8 cellular contexts compared by ENCODE assay signal in the genomic region with DNA sequence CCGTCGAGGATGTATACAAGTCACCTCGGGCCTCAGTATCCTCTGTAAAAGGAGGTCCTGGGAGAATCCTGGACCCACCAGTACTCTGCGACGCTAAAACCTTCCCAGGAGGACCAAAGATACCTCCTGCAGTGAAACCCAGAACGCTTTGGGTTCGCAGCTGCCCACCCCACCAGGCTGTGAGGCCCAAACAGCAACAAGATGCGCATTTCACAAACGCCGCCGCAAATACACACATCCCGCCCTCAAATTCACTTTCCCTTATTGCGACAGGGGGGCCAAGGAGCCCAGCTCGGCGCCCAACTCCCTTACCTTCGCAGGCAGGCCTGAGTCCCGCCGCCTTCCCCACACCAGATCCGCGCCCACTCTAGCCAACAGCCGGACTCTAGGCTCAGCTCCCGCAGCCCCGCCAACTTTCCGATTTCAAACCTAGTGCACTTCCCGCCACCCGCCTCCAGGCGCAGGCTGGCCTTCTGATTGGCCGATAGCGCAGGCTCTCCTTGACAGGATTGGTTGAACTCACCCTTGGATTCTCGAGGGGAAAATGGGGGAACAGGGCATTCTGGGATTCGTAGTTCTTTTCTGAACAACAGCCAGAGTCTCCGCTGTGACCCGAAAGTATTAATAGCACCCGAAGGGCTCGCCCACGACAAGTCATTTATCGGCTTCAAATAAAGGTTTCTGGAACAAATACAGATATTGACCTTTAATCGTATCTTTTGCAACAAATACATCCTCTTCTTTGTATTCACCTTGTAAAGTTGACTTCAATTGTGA. TPM values are rescaled to one million over a fixed set of nuclear protein-coding genes. Genes with fewer than 3 reads are reported as not detected.
A peak's percentile ranks its signal among the peaks of the same experiment; 100 is the strongest.
DNase-seq lines count a peak whose midpoint lies in the region; ATAC-seq, FAIRE-seq and TF ChIP-seq lines count a peak whose summit lies in the region.

A gene with protein sequence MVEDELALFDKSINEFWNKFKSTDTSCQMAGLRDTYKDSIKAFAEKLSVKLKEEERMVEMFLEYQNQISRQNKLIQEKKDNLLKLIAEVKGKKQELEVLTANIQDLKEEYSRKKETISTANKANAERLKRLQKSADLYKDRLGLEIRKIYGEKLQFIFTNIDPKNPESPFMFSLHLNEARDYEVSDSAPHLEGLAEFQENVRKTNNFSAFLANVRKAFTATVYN (minus strand): TSS at position 425 of the 777 bp plus-strand sequence. CDS start 911 bp downstream, outside the sequence.

- H3K27me3 ChIP-seq in keratinocyte (ENCODE audit: control insufficient read depth, extremely low read depth, insufficient read depth, low read length), result peaks cover 6% of the 10 kb centered on the region

- no peaks in the 10 kb centered on the region for H3K9me1 ChIP-seq in keratinocyte (ENCODE audit: control insufficient read depth, extremely low read depth, insufficient read depth, low read length)

- dilution Hi-C loops in keratinocyte (cut with MboI; ENCODE audit: extremely low pct_ligation_motif_present, low sequenced_read_pairs), result no loop called here

- no peaks in the 10 kb centered on the region for H3K9me3 ChIP-seq in keratinocyte (ENCODE audit: control insufficient read depth, low read depth, low read length)

- H3K36me3 ChIP-seq in keratinocyte (ENCODE audit: control insufficient read depth in 2 of 2, extremely low read depth in 1 of 2, insufficient read depth in 2 of 2, low read length in 2 of 2), result no peaks in the 10 kb centered on the region

- ATAC-seq in GM19035 (IDR thresholded peaks at IDR 0.05; ENCODE audit: unreplicated experiment) (peak; percentile 100), HG03342 (IDR thresholded peaks at IDR 0.05; ENCODE audit: unreplicated experiment) (peak; percentile 100)

- FAIRE-seq in keratinocyte (lab: Jason Lieb, UNC), result peak; percentile 76

- H4K20me1 ChIP-seq in keratinocyte (ENCODE audit: control insufficient read depth, extremely low read depth, insufficient read depth, low read length), result no peaks in the 10 kb centered on the region

- H2AFZ ChIP-seq in keratinocyte (ENCODE audit: control insufficient read depth, low read length), result peak within 1 kb of the TSS; percentile 97

- peaks cover 19% of the 10 kb centered on the region for H3K4me1 ChIP-seq in keratinocyte (ENCODE audit: control insufficient read depth, extremely low read depth, insufficient read depth, low read length)

- peak within 1 kb of the TSS; percentile 33 for H3K27ac ChIP-seq in keratinocyte (ENCODE audit: control insufficient read depth, insufficient read depth, low read length)

- TF ChIP-seq CTCF in keratinocyte (optimal IDR thresholded peaks at IDR 0.05 in 1 of 3, IDR thresholded peaks at IDR 0.05 in 1 of 3, conservative IDR thresholded peaks at IDR 0.05 in 1 of 3; ENCODE audit: extremely low read depth in 1 of 3, insufficient read depth in 2 of 3, low read length in 3 of 3), result no peak

- DNase-seq in AG20443 (ENCODE audit: low spot score), result peak; percentile 98
- peak; percentile 93 for DNase-seq in NCI-H446 treated with DMSO at 0.1 percent for 48 hours (lab: John Stamatoyannopoulos, UW)
- peak; percentile 78 for DNase-seq in activated CD4-positive, CD25-positive, alpha-beta regulatory T cell treated with anti-CD3 and anti-CD28 coated beads, Interleukin-2, amount 50 U/mL, for 16 hours (ENCODE audit: low read depth, low spot score)
- peak; percentile 91 for DNase-seq in cerebellar cortex (ENCODE audit: low spot score)
- peak; percentile 9 for DNase-seq in keratinocyte (ENCODE audit: low read depth, low spot score)
- DNase-seq in stimulated activated CD4-positive, alpha-beta T cell treated with anti-CD3 and anti-CD28 coated beads, Interleukin-15, amount 100 ng/mL, for 1 hour (ENCODE audit: low read depth in 1 of 2, low spot score in 1 of 2), result peak; percentile 57 to 72

- H3K9ac ChIP-seq in keratinocyte (ENCODE audit: control insufficient read depth, extremely low read depth, insufficient read depth, low read length), result peak within 1 kb of the TSS; percentile 74

- peaks cover 8% of the 10 kb centered on the region for H3K79me2 ChIP-seq in keratinocyte (ENCODE audit: control insufficient read depth, insufficient read depth, low read length)

- H3K4me2 ChIP-seq in keratinocyte (ENCODE audit: control insufficient read depth, extremely low read depth, insufficient read depth, low read depth, low read length), result peak within 1 kb of the TSS; percentile 97

- H3K4me3 ChIP-seq in keratinocyte (ENCODE audit: control insufficient read depth in 2 of 3, extremely low read depth in 1 of 3, insufficient read depth in 2 of 3, low read depth in 1 of 3, low read length in 3 of 3), result peak within 1 kb of the TSS; percentile 49 to 93 (median 82)

RNA-seq across cellular contexts. Expression of the gene that starts here (rescaled TPM):
- 1.0 to 7.1 TPM (median 4.9 TPM) in 3 replicates for polyA plus RNA-seq in keratinocyte
- polyA plus RNA-seq in keratinocyte (2011; ENCODE audit: low read depth), result not detected
- polyA plus RNA-seq in keratinocyte (2011; cell fraction: cytosol; rRNA removed), result 0.87 and 1.5 TPM in 2 replicates
- polyA plus RNA-seq in keratinocyte (2011; cell fraction: nucleus; rRNA removed), result 0.36 and 0.51 TPM in 2 replicates
- polyA plus RNA-seq in keratinocyte (2012; ENCODE audit: low replicate concordance), result 0.11 and 5.5 TPM in 2 replicates
- polyA minus RNA-seq in keratinocyte, result 0.13 to 2.1 TPM (median 1.7 TPM) in 3 replicates
- 3.1 TPM for polyA minus RNA-seq in keratinocyte (2011; cell fraction: cytosol; rRNA and poly(A)+ RNA removed)
- 0.42 and 0.78 TPM in 2 replicates for polyA minus RNA-seq in keratinocyte (2011; cell fraction: nucleus; rRNA and poly(A)+ RNA removed)

Comparison
In these comparisons a context has a peak if more than half of its experiments do, and no peak if none do; other contexts are left out.
1. Peak in every context shown above with its lines: DNase-seq, ATAC-seq, H3K4me3 ChIP-seq and H3K27ac ChIP-seq.
2. DNase-seq: peak in every context shown above with its lines; median percentile 98 in AG20443; 93 in NCI-H446 treated with DMSO at 0.1 percent for 48 hours; 91 in cerebellar cortex; 78 in activated CD4-positive, CD25-positive, alpha-beta regulatory T cell treated with anti-CD3 and anti-CD28 coated beads, Interleukin-2, amount 50 U/mL, for 16 hours; 64 in stimulated activated CD4-positive, alpha-beta T cell treated with anti-CD3 and anti-CD28 coated beads, Interleukin-15, amount 100 ng/mL, for 1 hour; 9 in keratinocyte.